Comparison of ENCODE assay signal across 8 cellular contexts in the genomic region with DNA sequence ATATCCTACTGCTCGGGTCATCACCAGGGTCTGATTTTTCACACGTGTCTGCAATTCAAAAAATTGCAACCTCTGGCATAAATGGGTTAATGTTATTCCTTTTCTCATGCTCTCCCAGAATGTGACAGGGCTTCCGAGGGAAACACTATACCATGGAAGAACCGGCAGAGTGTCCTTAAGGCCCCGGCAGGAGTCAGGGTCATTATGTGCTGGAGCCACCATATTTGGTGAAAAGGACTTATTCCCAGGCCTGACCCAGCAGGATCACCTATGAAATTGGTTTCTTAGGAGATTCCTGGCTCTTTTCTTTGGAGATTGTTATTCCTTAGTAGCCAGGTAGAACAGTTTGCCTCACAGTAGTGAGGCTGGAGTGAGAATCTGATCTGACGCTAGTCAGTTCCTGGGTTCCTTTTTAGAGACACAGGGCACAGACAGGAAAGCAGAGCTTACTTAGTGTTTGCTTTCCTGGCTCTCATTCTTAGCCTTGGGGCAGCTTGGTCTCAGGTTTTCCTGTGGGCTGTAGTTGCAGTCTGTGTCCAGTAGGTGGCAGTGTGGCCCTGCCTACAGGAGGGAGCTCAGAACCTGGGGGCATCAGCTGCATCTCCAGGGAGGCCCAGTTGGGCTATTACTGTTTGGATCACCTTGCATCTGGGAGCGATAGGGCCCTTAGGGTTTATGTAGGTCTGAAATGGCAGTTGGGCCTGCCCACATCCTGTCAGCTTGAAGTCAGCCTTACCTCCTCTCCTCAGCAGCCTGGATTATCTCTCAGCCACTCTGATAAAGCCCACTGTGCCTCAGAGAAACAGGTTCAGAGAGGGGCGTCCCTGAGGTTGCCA. TPM values are rescaled to one million over a fixed set of nuclear protein-coding genes. Genes with fewer than 3 reads are reported as not detected.
DNase-seq lines count a peak whose midpoint lies in the region; ATAC-seq, FAIRE-seq and TF ChIP-seq lines count a peak whose summit lies in the region.

No MANE protein-coding gene starts in this region.

- intact Hi-C loops in thyroid gland (cut with DNase I), result loop anchor here (5.0 kb wide), 2 partner anchors 50 to 115 kb away; no protein-coding TSS in a partner anchor

- TF ChIP-seq POLR2A in thyroid gland (IDR thresholded peaks at IDR 0.05), result no peak

- H3K27ac ChIP-seq in neutrophil, result no peak overlapping the region
- peak overlapping the region in 1 of 3 donors; percentile 13 for H3K27ac ChIP-seq in thyroid gland

- no peaks in the 10 kb centered on the region for H3K9me3 Mint-ChIP-seq in activated T-cell treated with anti-CD3 and anti-CD28 coated beads, Interleukin-2, amount 50 U/mL, for 72 hours

- no peak for TF ChIP-seq EP300 in Ishikawa (IDR thresholded peaks at IDR 0.05; ENCODE audit: borderline replicate concordance)

- H3K4me3 Mint-ChIP-seq in activated T-cell treated with anti-CD3 and anti-CD28 coated beads, Interleukin-2, amount 50 U/mL, for 72 hours, result no peak overlapping the region

- DNase-seq in DMS114 treated with DMSO at 0.1 percent for 48 hours (lab: John Stamatoyannopoulos, UW; ENCODE audit: unreplicated experiment), result peak; percentile 29
- peak; percentile 51 for DNase-seq in RCC 7860 (ENCODE audit: low spot score)
- DNase-seq in activated T-cell treated with anti-CD3 and anti-CD28 coated beads, Interleukin-2, amount 50 U/mL, for 72 hours, result peak; percentile 69 to 76
- DNase-seq in fibroblast of mammary gland (ENCODE audit: low read depth), result peak; percentile 70
- DNase-seq in thyroid gland, result peak; percentile 66 to 72

- ATAC-seq in activated T-cell treated with anti-CD3 and anti-CD28 coated beads, Interleukin-2, amount 50 U/mL, for 72 hours (replicated peaks in 1 of 2), result peak; percentile 79 to 83
- ATAC-seq in HG03442 (IDR thresholded peaks at IDR 0.05; ENCODE audit: unreplicated experiment), result no peak

- H3K4me1 ChIP-seq in neutrophil (ENCODE audit: control insufficient read depth in 1 of 2, insufficient read depth in 1 of 2, low read depth in 1 of 2, low read length in 1 of 2) (no peaks in the 10 kb centered on the region), thyroid gland (peaks cover 8 to 22% of the 10 kb centered on the region in 2 donors)

- peaks cover 10% of the 10 kb centered on the region for H3K4me1 Mint-ChIP-seq in activated T-cell treated with anti-CD3 and anti-CD28 coated beads, Interleukin-2, amount 50 U/mL, for 72 hours (ENCODE audit: low read depth)

- H3K27ac Mint-ChIP-seq in activated T-cell treated with anti-CD3 and anti-CD28 coated beads, Interleukin-2, amount 50 U/mL, for 72 hours, result no peak overlapping the region

- TF ChIP-seq CTCF in fibroblast of mammary gland (conservative IDR thresholded peaks at IDR 0.05; ENCODE audit: control insufficient read depth, insufficient read depth, low read depth, low read length) (peak; percentile 99), neutrophil (IDR thresholded peaks at IDR 0.05) (peak; percentile 97), thyroid gland (IDR thresholded peaks at IDR 0.05) (peak in 5 of 6 experiments; percentile 97 to 98 (median 97))

- H3K36me3 ChIP-seq in neutrophil, result peaks cover 90% of the 10 kb centered on the region
- peaks cover 58 to 62% of the 10 kb centered on the region in 2 donors for H3K36me3 ChIP-seq in thyroid gland

- H3K27me3 ChIP-seq in neutrophil (no peaks in the 10 kb centered on the region), thyroid gland (no peaks in the 10 kb centered on the region)

- FAIRE-seq in RCC 7860 (lab: Jason Lieb, UNC), result no peak

- peaks cover 12 to 30% of the 10 kb centered on the region in 2 donors for H3K36me3 Mint-ChIP-seq in activated T-cell treated with anti-CD3 and anti-CD28 coated beads, Interleukin-2, amount 50 U/mL, for 72 hours (ENCODE audit: insufficient read depth in 2 of 2)

- peak; percentile 80 for TF ChIP-seq RAD21 in Ishikawa (IDR thresholded peaks at IDR 0.05; ENCODE audit: low read depth)

- H3K4me3 ChIP-seq in fibroblast of mammary gland (ENCODE audit: control insufficient read depth, low read depth, low read length) (no peak overlapping the region), neutrophil (ENCODE audit: low read depth in 1 of 2, low read length in 1 of 2) (no peak overlapping the region), thyroid gland (replicated peaks in 1 of 3) (no peak overlapping the region)

- H3K27me3 Mint-ChIP-seq in activated T-cell treated with anti-CD3 and anti-CD28 coated beads, Interleukin-2, amount 50 U/mL, for 72 hours (ENCODE audit: low read depth), result no peaks in the 10 kb centered on the region

- H3K9me3 ChIP-seq in neutrophil (no peaks in the 10 kb centered on the region), thyroid gland (no peaks in the 10 kb centered on the region)

- 53 to 58% methylated on average over 8 of the region's 8 CpGs for WGBS in thyroid gland, 2 donors

TF ChIP-seq in Ishikawa, 13 proteins besides CTCF, POLR2A, EP300 and RAD21:
- TF ChIP-seq CREB1 (IDR thresholded peaks at IDR 0.05; ENCODE audit: low read depth) (no peak), NFIC (IDR thresholded peaks at IDR 0.05) (no peak), EGR1 (IDR thresholded peaks at IDR 0.05) (no peak), TAF1 (IDR thresholded peaks at IDR 0.05; ENCODE audit: low read depth) (no peak), ZBTB7A (IDR thresholded peaks at IDR 0.05; ENCODE audit: low read depth) (no peak), YY1 (IDR thresholded peaks at IDR 0.05; ENCODE audit: low read depth) (no peak), TEAD4 (IDR thresholded peaks at IDR 0.05) (no peak), CEBPB (IDR thresholded peaks at IDR 0.05) (no peak), TCF12 (IDR thresholded peaks at IDR 0.05; ENCODE audit: low read depth) (no peak), FOXM1 (IDR thresholded peaks at IDR 0.05; ENCODE audit: borderline replicate concordance, low read depth) (no peak)
- TF ChIP-seq, protein P1, sequence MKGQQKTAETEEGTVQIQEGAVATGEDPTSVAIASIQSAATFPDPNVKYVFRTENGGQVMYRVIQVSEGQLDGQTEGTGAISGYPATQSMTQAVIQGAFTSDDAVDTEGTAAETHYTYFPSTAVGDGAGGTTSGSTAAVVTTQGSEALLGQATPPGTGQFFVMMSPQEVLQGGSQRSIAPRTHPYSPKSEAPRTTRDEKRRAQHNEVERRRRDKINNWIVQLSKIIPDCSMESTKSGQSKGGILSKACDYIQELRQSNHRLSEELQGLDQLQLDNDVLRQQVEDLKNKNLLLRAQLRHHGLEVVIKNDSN (IDR thresholded peaks at IDR 0.05), result no peak
- TF ChIP-seq, protein P2, sequence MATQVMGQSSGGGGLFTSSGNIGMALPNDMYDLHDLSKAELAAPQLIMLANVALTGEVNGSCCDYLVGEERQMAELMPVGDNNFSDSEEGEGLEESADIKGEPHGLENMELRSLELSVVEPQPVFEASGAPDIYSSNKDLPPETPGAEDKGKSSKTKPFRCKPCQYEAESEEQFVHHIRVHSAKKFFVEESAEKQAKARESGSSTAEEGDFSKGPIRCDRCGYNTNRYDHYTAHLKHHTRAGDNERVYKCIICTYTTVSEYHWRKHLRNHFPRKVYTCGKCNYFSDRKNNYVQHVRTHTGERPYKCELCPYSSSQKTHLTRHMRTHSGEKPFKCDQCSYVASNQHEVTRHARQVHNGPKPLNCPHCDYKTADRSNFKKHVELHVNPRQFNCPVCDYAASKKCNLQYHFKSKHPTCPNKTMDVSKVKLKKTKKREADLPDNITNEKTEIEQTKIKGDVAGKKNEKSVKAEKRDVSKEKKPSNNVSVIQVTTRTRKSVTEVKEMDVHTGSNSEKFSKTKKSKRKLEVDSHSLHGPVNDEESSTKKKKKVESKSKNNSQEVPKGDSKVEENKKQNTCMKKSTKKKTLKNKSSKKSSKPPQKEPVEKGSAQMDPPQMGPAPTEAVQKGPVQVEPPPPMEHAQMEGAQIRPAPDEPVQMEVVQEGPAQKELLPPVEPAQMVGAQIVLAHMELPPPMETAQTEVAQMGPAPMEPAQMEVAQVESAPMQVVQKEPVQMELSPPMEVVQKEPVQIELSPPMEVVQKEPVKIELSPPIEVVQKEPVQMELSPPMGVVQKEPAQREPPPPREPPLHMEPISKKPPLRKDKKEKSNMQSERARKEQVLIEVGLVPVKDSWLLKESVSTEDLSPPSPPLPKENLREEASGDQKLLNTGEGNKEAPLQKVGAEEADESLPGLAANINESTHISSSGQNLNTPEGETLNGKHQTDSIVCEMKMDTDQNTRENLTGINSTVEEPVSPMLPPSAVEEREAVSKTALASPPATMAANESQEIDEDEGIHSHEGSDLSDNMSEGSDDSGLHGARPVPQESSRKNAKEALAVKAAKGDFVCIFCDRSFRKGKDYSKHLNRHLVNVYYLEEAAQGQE (IDR thresholded peaks at IDR 0.05; ENCODE audit: low read depth), result no peak
- TF ChIP-seq, protein P3, sequence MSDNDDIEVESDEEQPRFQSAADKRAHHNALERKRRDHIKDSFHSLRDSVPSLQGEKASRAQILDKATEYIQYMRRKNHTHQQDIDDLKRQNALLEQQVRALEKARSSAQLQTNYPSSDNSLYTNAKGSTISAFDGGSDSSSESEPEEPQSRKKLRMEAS (IDR thresholded peaks at IDR 0.05), result no peak

RNA-seq across cellular contexts. Expression of a gene that starts 12.4 kb away (rescaled TPM):
- 100 to 1,000 TPM; 165 to 175 TPM for total RNA-seq in activated T-cell treated with anti-CD3 and anti-CD28 coated beads, Interleukin-2, amount 50 U/mL, for 72 hours
- 100 to 1,000 TPM; 253 to 388 (median 305) TPM for total RNA-seq in thyroid gland

RNA-seq across cellular contexts. Expression of a gene that starts 16.5 kb away (rescaled TPM):
- 1 to 10 TPM; 5.1 to 7.7 TPM for total RNA-seq in activated T-cell treated with anti-CD3 and anti-CD28 coated beads, Interleukin-2, amount 50 U/mL, for 72 hours
- total RNA-seq in thyroid gland, result 10 to 100 TPM; 10.5 to 17.7 (median 13.8) TPM

RNA-seq across cellular contexts. Expression of a gene that starts 21.3 kb away (rescaled TPM):
- 1 to 10 TPM; 2.2 to 2.9 TPM for total RNA-seq in activated T-cell treated with anti-CD3 and anti-CD28 coated beads, Interleukin-2, amount 50 U/mL, for 72 hours
- 10 to 100 TPM in 1 of 4 donors, 1 to 10 TPM in 3; 1.7 to 13.4 (median 6.1) TPM for total RNA-seq in thyroid gland

RNA-seq across cellular contexts. Expression of a gene that starts 21.7 kb away (rescaled TPM):
- total RNA-seq in activated T-cell treated with anti-CD3 and anti-CD28 coated beads, Interleukin-2, amount 50 U/mL, for 72 hours, result 1 to 10 TPM; 6.2 to 9.0 TPM
- 1 to 10 TPM; 4.6 to 7.4 (median 5.3) TPM for total RNA-seq in thyroid gland

RNA-seq across cellular contexts. Expression of a gene that starts 25.2 kb away (rescaled TPM):
- total RNA-seq in activated T-cell treated with anti-CD3 and anti-CD28 coated beads, Interleukin-2, amount 50 U/mL, for 72 hours, result not detected
- total RNA-seq in thyroid gland, result not detected
